ENCODE assay signal across 10 cellular contexts in the genomic region with DNA sequence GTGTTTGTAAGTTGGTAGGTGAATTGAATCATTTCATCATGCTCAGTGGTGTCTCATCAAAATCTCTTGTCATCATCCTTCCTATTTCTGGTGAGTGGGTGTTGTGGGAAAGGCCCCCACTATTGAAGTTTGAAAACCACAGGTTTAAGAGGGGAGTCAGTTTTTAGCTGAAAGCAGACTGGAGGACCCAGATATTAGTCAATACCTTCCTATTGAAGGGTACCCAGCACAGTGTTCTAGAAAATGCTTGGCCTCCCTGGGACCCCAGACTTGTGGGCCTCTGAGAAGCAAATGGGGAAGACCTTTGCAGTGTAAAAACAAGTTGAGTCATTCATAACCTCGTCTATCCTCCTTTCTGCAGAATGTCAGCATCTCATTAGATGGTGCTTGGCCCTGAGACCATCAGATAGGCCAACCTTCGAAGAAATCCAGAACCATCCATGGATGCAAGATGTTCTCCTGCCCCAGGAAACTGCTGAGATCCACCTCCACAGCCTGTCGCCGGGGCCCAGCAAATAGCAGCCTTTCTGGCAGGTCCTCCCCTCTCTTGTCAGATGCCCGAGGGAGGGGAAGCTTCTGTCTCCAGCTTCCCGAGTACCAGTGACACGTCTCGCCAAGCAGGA. TPM values are rescaled to one million over a fixed set of nuclear protein-coding genes. Genes with fewer than 3 reads are reported as not detected.
DNase-seq lines count a peak whose midpoint lies in the region; ATAC-seq and TF ChIP-seq lines count a peak whose summit lies in the region.
"Had no signal": no experiment of that assay in that cellular context is flagged by ENCODE, and none has a peak within 500 bp of the region (broad histone marks: within the 10 kb centered on the region; RNA-seq: fewer than 3 reads in every experiment).

No MANE protein-coding gene starts in this region.

- no peak overlapping the region for H3K4ac ChIP-seq in neuronal stem cell (ENCODE audit: low read length)

- H2AK5ac ChIP-seq in neuronal stem cell (ENCODE audit: low read depth, low read length): no peak overlapping the region

- no peak overlapping the region for H2BK5ac ChIP-seq in neuronal stem cell (ENCODE audit: low read length)

- H3K27ac ChIP-seq in neuronal stem cell (replicated peaks; ENCODE audit: low read length) (no peak overlapping the region), WERI-Rb-1 (no peak overlapping the region)
- H3K27ac ChIP-seq: SJSA1 had no signal

- H3K4me1 ChIP-seq in neuronal stem cell (ENCODE audit: control insufficient read depth in 2 of 2, insufficient read depth in 1 of 2, low read depth in 1 of 2, low read length in 2 of 2): peaks cover 5 to 14% of the 10 kb centered on the region in 2 donors

- peaks cover 2% of the 10 kb centered on the region for H3K79me1 ChIP-seq in neuronal stem cell (ENCODE audit: low read depth, low read length)

- peaks cover 57% of the 10 kb centered on the region for H3K36me3 Mint-ChIP-seq in T-cell
- peaks cover 38% of the 10 kb centered on the region for H3K36me3 Mint-ChIP-seq in activated naive CD8-positive, alpha-beta T cell

- no peak for DNase-seq in AG04449 (ENCODE audit: low read depth, low spot score)
- DNase-seq in T-cell: peak in 6 of 34 experiments; percentile 1 to 49 (median 24)
- no peak for DNase-seq in neuronal stem cell (ENCODE audit: low spot score)
- DNase-seq in WERI-Rb-1: no peak
- DNase-seq in SHP77 (lab: John Stamatoyannopoulos, UW): no peak
- DNase-seq: naive B cell had no signal

- no CpG with 5 or more reads among the region's 8 CpGs for WGBS in neuronal stem cell (ENCODE audit: extremely low coverage in 2 of 2, insufficient read length in 2 of 2, insufficient replicate concordance in 1 of 2), 2 donors

- H3K27me3 ChIP-seq in neuronal stem cell (ENCODE audit: control insufficient read depth in 3 of 3, insufficient read depth in 3 of 3, low read depth in 1 of 3, low read length in 3 of 3) (peaks cover 0 to 2% (median 0%) of the 10 kb centered on the region in 3 experiments), WERI-Rb-1 (ENCODE audit: insufficient read depth, low read depth, severe bottlenecking) (no peaks in the 10 kb centered on the region)
- H3K27me3 ChIP-seq: SJSA1 had no signal

- H2AFZ ChIP-seq in neuronal stem cell (ENCODE audit: low read length): no peak overlapping the region

- H3K23ac ChIP-seq in neuronal stem cell (ENCODE audit: low read depth, low read length, poor library complexity): peak overlapping the region; percentile 23

- H3K36me3 ChIP-seq in neuronal stem cell (replicated peaks in 1 of 2; ENCODE audit: control insufficient read depth in 2 of 2, insufficient read depth in 2 of 2, low read length in 2 of 2) (peaks cover 21 to 35% of the 10 kb centered on the region in 2 donors), WERI-Rb-1 (peaks cover 33% of the 10 kb centered on the region)

- no peak overlapping the region for H4K91ac ChIP-seq in neuronal stem cell (ENCODE audit: low read depth, low read length, poor library complexity)

- POLR2A ChIA-PET in AG04449 (lab: Yijun Ruan, JAX): no interaction called here
- POLR2A ChIA-PET in T-cell (lab: Charles Lee): interaction anchor here in 1 of 2 donors (2.0 kb wide), 1 partner anchor 123 kb away, joined by 5 read pairs; no protein-coding TSS in a partner anchor

- CTCF ChIA-PET in AG04449 (lab: Yijun Ruan, JAX): interaction anchor here (0.6 to 16.6 kb wide), 16 partner anchors 8 to 408 kb away, joined by 3 to 522 read pairs (median 8); no protein-coding TSS in a partner anchor
- CTCF ChIA-PET in T-cell (lab: Charles Lee): interaction anchor here (0.6 to 8.6 kb wide), 16 partner anchors 9 to 371 kb away, joined by 3 to 142 read pairs (median 7); no protein-coding TSS in a partner anchor

- no peak overlapping the region for H2BK120ac ChIP-seq in neuronal stem cell (ENCODE audit: low read depth, low read length)

- no peak overlapping the region for H4K8ac ChIP-seq in neuronal stem cell (ENCODE audit: low read depth, low read length)

- H3K9ac ChIP-seq in neuronal stem cell (ENCODE audit: low read depth, low read length, poor library complexity): no peak overlapping the region

- H3K18ac ChIP-seq in neuronal stem cell (ENCODE audit: low read length): no peak overlapping the region

- TF ChIP-seq CTCF in AG04449 (IDR thresholded peaks at IDR 0.05; ENCODE audit: insufficient read depth, low read length, missing control alignments) (no peak), WERI-Rb-1 (IDR thresholded peaks at IDR 0.05; ENCODE audit: low read depth, low read length) (no peak)

- no peaks in the 10 kb centered on the region for H3K27me3 Mint-ChIP-seq in T-cell
- no peaks in the 10 kb centered on the region for H3K27me3 Mint-ChIP-seq in activated naive CD8-positive, alpha-beta T cell
- H3K27me3 Mint-ChIP-seq: naive B cell had no signal

- ATAC-seq in T-cell (replicated peaks in 1 of 4): no peak
- ATAC-seq in GM18498 (IDR thresholded peaks at IDR 0.05; ENCODE audit: unreplicated experiment): no peak
- ATAC-seq in HG03442 (IDR thresholded peaks at IDR 0.05; ENCODE audit: unreplicated experiment): no peak

- peaks cover 66 to 71% (median 68%) of the 10 kb centered on the region in 3 donors for H3K4me1 Mint-ChIP-seq in T-cell
- H3K4me1 Mint-ChIP-seq in activated naive CD8-positive, alpha-beta T cell (ENCODE audit: low read depth): peaks cover 73% of the 10 kb centered on the region

- peak overlapping the region; percentile 96; the same call in 1 of the 2 replicates for H3K4me3 ChIP-seq in AG04449 (ENCODE audit: low read depth, low read length)
- no peak overlapping the region for H3K4me3 ChIP-seq in neuronal stem cell (ENCODE audit: low read length in 2 of 2)
- no peak overlapping the region for H3K4me3 ChIP-seq in WERI-Rb-1 (ENCODE audit: low read depth, low read length)
- H3K4me3 ChIP-seq: SJSA1 had no signal

- no peaks in the 10 kb centered on the region for H3K9me3 ChIP-seq in neuronal stem cell (replicated peaks in 1 of 2; ENCODE audit: control insufficient read depth in 2 of 2, insufficient read depth in 1 of 2, low read depth in 1 of 2, low read length in 2 of 2)
- no peaks in the 10 kb centered on the region for H3K9me3 ChIP-seq in WERI-Rb-1 (ENCODE audit: severe bottlenecking)
- H3K9me3 ChIP-seq: SJSA1 had no signal

- H2BK12ac ChIP-seq in neuronal stem cell (ENCODE audit: low read length): no peak overlapping the region

- H3K9me3 Mint-ChIP-seq in T-cell: no peaks in the 10 kb centered on the region
- H3K9me3 Mint-ChIP-seq in activated naive CD8-positive, alpha-beta T cell (ENCODE audit: low read depth): no peaks in the 10 kb centered on the region
- H3K9me3 Mint-ChIP-seq: naive B cell had no signal

- H3K27ac Mint-ChIP-seq in T-cell: peak overlapping the region; percentile 94 to 97
- H3K27ac Mint-ChIP-seq in activated naive CD8-positive, alpha-beta T cell: peak overlapping the region; percentile 95

- no peak overlapping the region for H3K14ac ChIP-seq in neuronal stem cell (ENCODE audit: low read length)

- no peak overlapping the region for H3K4me2 ChIP-seq in neuronal stem cell (ENCODE audit: insufficient read depth, low read length, poor library complexity, severe bottlenecking)

- no peak overlapping the region for H2BK15ac ChIP-seq in neuronal stem cell (ENCODE audit: low read length)

- H3K4me3 Mint-ChIP-seq in T-cell: peak overlapping the region; percentile 90 to 92 (median 91)
- H3K4me3 Mint-ChIP-seq in activated naive CD8-positive, alpha-beta T cell: peak overlapping the region; percentile 92

RNA-seq across cellular contexts. Expression of gene PIM1, which starts 3.7 kb away (rescaled TPM):
- total RNA-seq in T-cell: 100 to 1,000 TPM; 225 to 334 (median 313) TPM
- polyA plus RNA-seq in neuronal stem cell (2013, experiment 1 of 2): 16.8 TPM
- 16.9 TPM for polyA plus RNA-seq in neuronal stem cell (2013, experiment 2 of 2)
